In genomic region chr7:37757563-37757962, GRCh38 we compare ENCODE assay signal across 26 cellular contexts.
"Had no signal": no experiment of that assay in that cellular context is flagged by ENCODE, and none has a peak within 500 bp of the region (broad histone marks: within the 10 kb centered on the region; RNA-seq: fewer than 3 reads in every experiment).

No MANE protein-coding gene starts in this region.

- FAIRE-seq: RCC 7860 had no signal

- H3K27ac ChIP-seq: adrenal gland, SJSA1, VCaP had no signal

- H3K4me1 Mint-ChIP-seq: T-helper 17 cell had no signal

- H3K4me3 Mint-ChIP-seq: activated CD4-positive, alpha-beta memory T cell treated with anti-CD3 and anti-CD28 coated beads for 36 hours; activated CD4-positive, alpha-beta T cell treated with anti-CD3 and anti-CD28 coated beads, Interleukin-2, amount 10 ng/mL, durations not matched to agents 7 days and 5 days; activated naive CD4-positive, alpha-beta T cell treated with anti-CD3 and anti-CD28 coated beads for 36 hours; activated naive CD8-positive, alpha-beta T cell; activated T-cell treated with anti-CD3 and anti-CD28 coated beads, Interleukin-2, amount 50 U/mL, for 4 hours; T-helper 17 cell had no signal

- H3K36me3 Mint-ChIP-seq: activated CD4-positive, alpha-beta memory T cell treated with anti-CD3 and anti-CD28 coated beads for 36 hours; activated naive CD8-positive, alpha-beta T cell had no signal

- H3K4me3 ChIP-seq: adrenal gland, SJSA1 had no signal

- H3K27ac Mint-ChIP-seq: activated CD4-positive, alpha-beta memory T cell treated with anti-CD3 and anti-CD28 coated beads for 36 hours; activated CD4-positive, alpha-beta T cell treated with anti-CD3 and anti-CD28 coated beads, Interleukin-2, amount 10 ng/mL, durations not matched to agents 7 days and 5 days; activated naive CD4-positive, alpha-beta T cell treated with anti-CD3 and anti-CD28 coated beads for 36 hours; activated naive CD8-positive, alpha-beta T cell; T-helper 17 cell had no signal

- H3K9me3 Mint-ChIP-seq: activated CD4-positive, alpha-beta memory T cell treated with anti-CD3 and anti-CD28 coated beads for 36 hours; activated naive CD4-positive, alpha-beta T cell treated with anti-CD3 and anti-CD28 coated beads for 36 hours; activated T-cell treated with anti-CD3 and anti-CD28 coated beads, Interleukin-2, amount 50 U/mL, for 4 hours had no signal

- H3K27me3 ChIP-seq: adrenal gland, SJSA1 had no signal

- ATAC-seq: activated T-cell treated with anti-CD3 and anti-CD28 coated beads, Interleukin-2, amount 50 U/mL, for 4 hours; PC-3; SK-N-SH treated with all-trans-retinoic acid at 6 μM for 48 hours; T-helper 17 cell had no signal

- H3K36me3 ChIP-seq: adrenal gland, SJSA1 had no signal

- H3K9me3 ChIP-seq: adrenal gland, SJSA1 had no signal

- DNase-seq: activated CD4-positive, alpha-beta memory T cell treated with anti-CD3 and anti-CD28 coated beads for 36 hours; activated CD4-positive, alpha-beta T cell treated with anti-CD3 and anti-CD28 coated beads, Interleukin-2, amount 10 ng/mL, durations not matched to agents 7 days and 5 days; activated CD4-positive, CD25-positive, alpha-beta regulatory T cell; activated CD8-positive, alpha-beta memory T cell treated with anti-CD3 and anti-CD28 coated beads for 24 hours; activated gamma-delta T cell; activated naive CD4-positive, alpha-beta T cell treated with anti-CD3 and anti-CD28 coated beads for 36 hours; activated T-cell treated with anti-CD3 and anti-CD28 coated beads, Interleukin-2, amount 50 U/mL, for 4 hours; adrenal gland; anterior cingulate cortex; KG1; NCI-H1092 treated with DMSO at 0.1 percent for 48 hours; NCI-H1417 treated with DMSO at 0.1 percent for 48 hours; NCI-H1694; NCI-H2029; NCI-H2107; NCI-H510A treated with DMSO at 0.1 percent for 48 hours; NCI-H69; PC-3; SHP77; T-helper 17 cell; T-helper 9 cell had no signal

- H3K4me1 ChIP-seq: adrenal gland, SJSA1 had no signal
